In the genomic region with DNA sequence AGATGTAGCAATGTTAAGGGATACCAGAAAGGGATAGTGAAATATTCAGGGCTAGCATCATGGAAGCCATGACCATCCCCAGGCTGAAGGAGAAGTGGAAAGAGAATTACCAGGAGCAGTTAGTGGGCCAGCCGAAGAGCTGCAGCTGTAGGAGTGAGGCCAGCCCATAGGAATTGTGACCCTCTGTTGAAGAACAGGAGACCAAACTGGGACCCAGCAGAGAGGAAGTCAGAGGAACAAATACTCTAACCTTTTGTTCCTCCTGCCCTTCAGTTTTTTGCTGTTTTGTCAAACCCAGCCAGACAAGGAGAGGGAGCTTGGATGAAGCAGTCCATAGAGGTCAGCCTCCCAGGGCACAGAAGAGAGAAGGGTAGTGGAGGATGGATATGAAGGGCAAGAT, we compare ENCODE assay signal across 1 cellular context.
TF ChIP-seq lines count a peak whose summit lies in the region.

No MANE protein-coding gene starts in this region.

TF ChIP-seq in GM23338, 12 proteins besides CTCF, POLR2A, EP300 and RAD21 (continued from another document):
- no peak for TF ChIP-seq ZNF462 (CRISPR knock-in tag; IDR thresholded peaks at IDR 0.05)
TF ChIP-seq in GM23338: peak in this region for 0.
